ENCODE assay signal across 23 cellular contexts in genomic region chr16:894841-895240, GRCh38.
DNase-seq lines count a peak whose midpoint lies in the region; ATAC-seq, FAIRE-seq and TF ChIP-seq lines count a peak whose summit lies in the region.
"Had no signal": no experiment of that assay in that cellular context is flagged by ENCODE, and none has a peak within 500 bp of the region (broad histone marks: within the 10 kb centered on the region; RNA-seq: fewer than 3 reads in every experiment).

No MANE protein-coding gene starts in this region.

- intact Hi-C loops in MCF 10A (cut with micrococcal nuclease): no loop called here
- intact Hi-C loops in breast epithelium (cut with DNase I; ENCODE audit: low total_unique reads): no loop called here

- H3K4me2 ChIP-seq in OCI-LY3 (ENCODE audit: low read length): no peak overlapping the region

- no TSS peak for BruUV-seq in MCF 10A (replicated peaks; lab: Mats Ljungman, UMichigan)

- CTCF ChIA-PET in MCF 10A (lab: Yijun Ruan, JAX): no interaction called here

- H3K27me3 ChIP-seq in breast epithelium (no peaks in the 10 kb centered on the region), OCI-LY3 (ENCODE audit: low read depth, low read length) (no peaks in the 10 kb centered on the region)
- H3K27me3 ChIP-seq: adrenal gland, suprapubic skin had no signal

- H3K27ac Mint-ChIP-seq in MCF 10A (ENCODE audit: low read depth, unreplicated experiment) (no peak overlapping the region), endothelial cell (ENCODE audit: unreplicated experiment) (no peak overlapping the region)
- H3K27ac Mint-ChIP-seq in stimulated activated naive CD8-positive, alpha-beta T cell treated with anti-CD3 and anti-CD28 coated beads, Interleukin-15, amount 100 ng/mL, for 72 hours: no peak overlapping the region
- H3K27ac Mint-ChIP-seq: natural killer cell treated with Interleukin-12 subunit alpha and Interleukin-12 subunit beta and Interleukin-15 and Interleukin-18, amount 100 ng/mL, for 72 hours; progenitor cell of endocrine pancreas had no signal

- H3K4me3 Mint-ChIP-seq in MCF 10A (ENCODE audit: unreplicated experiment) (no peak overlapping the region), endothelial cell (ENCODE audit: unreplicated experiment) (no peak overlapping the region)
- no peak overlapping the region for H3K4me3 Mint-ChIP-seq in stimulated activated naive CD8-positive, alpha-beta T cell treated with anti-CD3 and anti-CD28 coated beads, Interleukin-15, amount 100 ng/mL, for 72 hours
- H3K4me3 Mint-ChIP-seq: natural killer cell treated with Interleukin-12 subunit alpha and Interleukin-12 subunit beta and Interleukin-15 and Interleukin-18, amount 100 ng/mL, for 72 hours had no signal

- H4K20me1 ChIP-seq in OCI-LY3 (ENCODE audit: insufficient read depth, low read length): no peaks in the 10 kb centered on the region

- H3K79me2 ChIP-seq in OCI-LY3 (ENCODE audit: low read length): no peaks in the 10 kb centered on the region

- no peaks in the 10 kb centered on the region for H3K36me3 ChIP-seq in breast epithelium
- no peaks in the 10 kb centered on the region for H3K36me3 ChIP-seq in OCI-LY3 (replicated peaks; ENCODE audit: low read depth, low read length)
- H3K36me3 ChIP-seq: adrenal gland had no signal

- peak; percentile 36 for ATAC-seq in stimulated activated naive CD8-positive, alpha-beta T cell treated with anti-CD3 and anti-CD28 coated beads, Interleukin-15, amount 100 ng/mL, for 72 hours
- ATAC-seq: natural killer cell treated with Interleukin-12 subunit alpha and Interleukin-12 subunit beta and Interleukin-15 and Interleukin-18, amount 100 ng/mL, for 72 hours had no signal

- H3K9me3 ChIP-seq in breast epithelium (no peaks in the 10 kb centered on the region), OCI-LY3 (ENCODE audit: insufficient read depth, low read length) (no peaks in the 10 kb centered on the region)
- H3K9me3 ChIP-seq: adrenal gland, suprapubic skin had no signal

- H3K4me1 ChIP-seq in breast epithelium (no peaks in the 10 kb centered on the region), OCI-LY3 (ENCODE audit: low read length) (no peaks in the 10 kb centered on the region)
- H3K4me1 ChIP-seq: adrenal gland, suprapubic skin had no signal

- H3K4me1 Mint-ChIP-seq in MCF 10A (ENCODE audit: insufficient read depth, unreplicated experiment) (no peaks in the 10 kb centered on the region), endothelial cell (ENCODE audit: unreplicated experiment) (no peaks in the 10 kb centered on the region)
- H3K4me1 Mint-ChIP-seq in stimulated activated naive CD8-positive, alpha-beta T cell treated with anti-CD3 and anti-CD28 coated beads, Interleukin-15, amount 100 ng/mL, for 72 hours: no peaks in the 10 kb centered on the region

- peaks cover 11% of the 10 kb centered on the region for H3K36me3 Mint-ChIP-seq in MCF 10A (ENCODE audit: insufficient read depth, unreplicated experiment)
- H3K36me3 Mint-ChIP-seq in endothelial cell (ENCODE audit: low read depth, unreplicated experiment): no peaks in the 10 kb centered on the region
- H3K36me3 Mint-ChIP-seq: natural killer cell treated with Interleukin-12 subunit alpha and Interleukin-12 subunit beta and Interleukin-15 and Interleukin-18, amount 100 ng/mL, for 72 hours had no signal

- no peak for FAIRE-seq in GM12892 (lab: Jason Lieb, UNC)
- FAIRE-seq: frontal cortex, GM18507 had no signal

- H3K27me3 Mint-ChIP-seq in MCF 10A (ENCODE audit: insufficient read depth, unreplicated experiment) (no peaks in the 10 kb centered on the region), endothelial cell (ENCODE audit: unreplicated experiment) (peaks cover 7% of the 10 kb centered on the region)
- no peaks in the 10 kb centered on the region for H3K27me3 Mint-ChIP-seq in stimulated activated naive CD8-positive, alpha-beta T cell treated with anti-CD3 and anti-CD28 coated beads, Interleukin-15, amount 100 ng/mL, for 72 hours
- H3K27me3 Mint-ChIP-seq: natural killer cell treated with Interleukin-12 subunit alpha and Interleukin-12 subunit beta and Interleukin-15 and Interleukin-18, amount 100 ng/mL, for 72 hours; progenitor cell of endocrine pancreas had no signal

- H3K27ac ChIP-seq in breast epithelium: no peak overlapping the region
- H3K27ac ChIP-seq in OCI-LY3 (ENCODE audit: low read length): no peak overlapping the region
- H3K27ac ChIP-seq: adrenal gland, skin epidermis, suprapubic skin had no signal

- H3K9me3 Mint-ChIP-seq in MCF 10A (ENCODE audit: unreplicated experiment) (no peaks in the 10 kb centered on the region), endothelial cell (ENCODE audit: unreplicated experiment) (no peaks in the 10 kb centered on the region)
- H3K9me3 Mint-ChIP-seq in stimulated activated naive CD8-positive, alpha-beta T cell treated with anti-CD3 and anti-CD28 coated beads, Interleukin-15, amount 100 ng/mL, for 72 hours: no peaks in the 10 kb centered on the region
- H3K9me3 Mint-ChIP-seq: natural killer cell treated with Interleukin-12 subunit alpha and Interleukin-12 subunit beta and Interleukin-15 and Interleukin-18, amount 100 ng/mL, for 72 hours had no signal

- no peak overlapping the region for H2AFZ ChIP-seq in OCI-LY3 (ENCODE audit: low read depth, low read length)

- POLR2A ChIA-PET in MCF 10A (lab: Yijun Ruan, JAX): no interaction called here

- peak; percentile 11 for TF ChIP-seq CTCF in MCF 10A (IDR thresholded peaks at IDR 0.05; ENCODE audit: unreplicated experiment)
- no peak for TF ChIP-seq CTCF in breast epithelium (IDR thresholded peaks at IDR 0.05)
- peak; percentile 21; the same call in 1 of the 2 replicates for TF ChIP-seq CTCF in OCI-LY3 (IDR thresholded peaks at IDR 0.05; ENCODE audit: low read depth, low read length)
- TF ChIP-seq CTCF in endothelial cell (IDR thresholded peaks at IDR 0.05; ENCODE audit: unreplicated experiment): peak; percentile 35

- H3K4me3 ChIP-seq in breast epithelium (no peak overlapping the region), OCI-LY3 (ENCODE audit: low read length) (no peak overlapping the region)
- H3K4me3 ChIP-seq: adrenal gland, skin epidermis, suprapubic skin had no signal

- no peak overlapping the region for H3K9ac ChIP-seq in OCI-LY3 (ENCODE audit: low read length)

- DNase-seq in MCF 10A (ENCODE audit: unreplicated experiment): no peak
- DNase-seq in breast epithelium (ENCODE audit: low spot score in 2 of 2): no peak
- peak; percentile 26 for DNase-seq in endothelial cell (ENCODE audit: low spot score)
- no peak for DNase-seq in stimulated activated naive CD8-positive, alpha-beta T cell treated with anti-CD3 and anti-CD28 coated beads, Interleukin-15, amount 100 ng/mL, for 72 hours
- no peak for DNase-seq in NCI-H2081 (lab: John Stamatoyannopoulos, UW)
- no peak for DNase-seq in GM12892 (ENCODE audit: insufficient read length)
- no peak for DNase-seq in MV-4-11 (lab: John Stamatoyannopoulos, UW)
- DNase-seq: activated CD4-positive, alpha-beta T cell treated with anti-CD3 and anti-CD28 coated beads for 4 hours; activated CD8-positive, alpha-beta memory T cell treated with anti-CD3 and anti-CD28 coated beads, Interleukin-2, amount 50 U/mL, for 48 hours; activated effector memory CD4-positive, alpha-beta T cell treated with anti-CD3 and anti-CD28 coated beads, Interleukin-2, amount 50 U/mL, for 16 hours; erythroblast; kidney glomerular epithelial cell; NCI-H1694; NCI-H345; stimulated activated CD4-positive, alpha-beta T cell treated with anti-CD3 and anti-CD28 coated beads, Interleukin-4, amount 100 ng/mL, for 24 hours had no signal

- no peak for TF ChIP-seq POLR2A in breast epithelium (IDR thresholded peaks at IDR 0.05)
- no peak for TF ChIP-seq POLR2A in GM12892 (IDR thresholded peaks at IDR 0.05; ENCODE audit: low read depth, low read length)

Comparison
In these comparisons a context has a peak if more than half of its experiments do, and no peak if none do; other contexts are left out.
1. CTCF ChIP-seq: peak in MCF 10A (single experiment), OCI-LY3 (single experiment) and endothelial cell (single experiment); none in breast epithelium (0 of 3).